ENCODE assay signal across 8 cellular contexts in the genomic region with DNA sequence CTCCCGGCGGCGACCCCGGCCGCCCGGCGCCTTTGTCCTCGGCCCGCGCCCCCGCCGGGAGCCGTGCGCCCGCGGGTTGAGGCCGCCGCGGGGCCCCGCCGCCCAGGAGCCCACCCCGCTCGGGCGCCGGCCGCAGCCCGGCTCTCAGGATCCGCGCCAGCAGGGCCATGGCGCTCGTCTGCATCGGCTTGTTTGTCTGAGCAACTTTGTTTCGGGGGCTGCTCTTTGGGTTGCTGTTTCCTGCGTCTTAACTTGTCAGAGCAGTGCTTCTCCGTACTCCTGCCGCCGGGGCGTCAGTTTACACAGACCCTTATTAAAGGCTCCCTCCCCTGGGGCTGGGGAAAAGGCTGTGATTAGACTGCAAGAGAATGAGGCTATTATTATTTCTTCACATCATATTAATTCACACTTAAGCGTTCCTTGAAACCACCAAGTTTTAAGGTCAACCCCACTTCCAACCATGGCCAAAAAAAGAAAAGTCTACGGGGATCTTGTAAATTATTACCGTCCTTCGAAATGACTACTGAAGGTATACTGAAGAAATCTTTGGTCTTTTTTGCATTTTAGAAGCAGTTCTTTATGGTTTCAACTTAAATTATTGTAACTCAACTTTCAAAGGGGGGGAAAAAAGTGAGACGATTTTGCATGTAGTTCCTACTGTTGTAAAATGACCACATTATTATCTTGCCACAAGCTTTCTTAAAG. TPM values are rescaled to one million over a fixed set of nuclear protein-coding genes. Genes with fewer than 3 reads are reported as not detected.
A peak's percentile ranks its signal among the peaks of the same experiment; 100 is the strongest.
DNase-seq lines count a peak whose midpoint lies in the region; ATAC-seq lines count a peak whose summit lies in the region.

TSS of gene CYP27C1 (minus strand) at position 198 of the 705 bp plus-strand sequence. CDS start at position 169, 29 bp downstream.

- H3K27ac ChIP-seq in CD4-positive, alpha-beta memory T cell (ENCODE audit: low read depth, low read length), result no peak within 1 kb of the TSS

- peaks cover 0 to 14% (median 7%) of the 10 kb centered on the region in 8 donors for H3K9me3 Mint-ChIP-seq in CD4-positive, alpha-beta memory T cell
- peaks cover 5 to 22% (median 10%) of the 10 kb centered on the region in 7 donors for H3K9me3 Mint-ChIP-seq in naive B cell

- CTCF ChIA-PET in CD4-positive, alpha-beta memory T cell (lab: Charles Lee; ENCODE audit: partially characterized antibody), result no interaction called here

- intact Hi-C loops in CD4-positive, alpha-beta memory T cell (cut with micrococcal nuclease), result no loop called here

- H3K36me3 Mint-ChIP-seq in CD4-positive, alpha-beta memory T cell, result peaks cover 0 to 3% of the 10 kb centered on the region in 2 donors
- H3K36me3 Mint-ChIP-seq in naive B cell, result peaks cover 2 to 22% of the 10 kb centered on the region in 2 donors

- no peaks in the 10 kb centered on the region for H3K9me3 ChIP-seq in CD4-positive, alpha-beta memory T cell (ENCODE audit: control insufficient read depth in 1 of 2, low read length in 2 of 2)
- no peaks in the 10 kb centered on the region for H3K9me3 ChIP-seq in endocrine pancreas (ENCODE audit: control insufficient read depth, low read length)

- H3K27me3 ChIP-seq in CD4-positive, alpha-beta memory T cell (ENCODE audit: insufficient read depth, low read length), result peaks cover 21% of the 10 kb centered on the region
- H3K27me3 ChIP-seq in endocrine pancreas (ENCODE audit: control insufficient read depth, insufficient read depth, low read length), result peaks cover 9% of the 10 kb centered on the region

- no peaks in the 10 kb centered on the region for H3K36me3 ChIP-seq in CD4-positive, alpha-beta memory T cell (ENCODE audit: insufficient read depth, low read length)
- H3K36me3 ChIP-seq in endocrine pancreas (ENCODE audit: control insufficient read depth, insufficient read depth, low read length), result peaks cover 3% of the 10 kb centered on the region

- no peak for DNase-seq in CD4-positive, alpha-beta memory T cell
- DNase-seq in NCI-H2227 treated with DMSO at 0.1 percent for 48 hours (lab: John Stamatoyannopoulos, UW) (peak; percentile 20), naive B cell (no peak), NCI-H146 (lab: John Stamatoyannopoulos, UW) (no peak)
- DNase-seq in stimulated activated naive CD4-positive, alpha-beta T cell treated with Interleukin-2 at 50 U/mL for 16 hours (lab: John Stamatoyannopoulos, UW), result no peak

- peaks cover 9 to 25% (median 19%) of the 10 kb centered on the region in 4 donors for H3K4me1 Mint-ChIP-seq in CD4-positive, alpha-beta memory T cell
- H3K4me1 Mint-ChIP-seq in naive B cell, result peaks cover 18 to 26% (median 22%) of the 10 kb centered on the region in 3 donors

- POLR2A ChIA-PET in CD4-positive, alpha-beta memory T cell (lab: Charles Lee; ENCODE audit: partially characterized antibody), result no interaction called here

- peak within 1 kb of the TSS; percentile 65 to 90 (median 82) for H3K4me3 Mint-ChIP-seq in CD4-positive, alpha-beta memory T cell
- peak within 1 kb of the TSS; percentile 81 to 92 (median 88) for H3K4me3 Mint-ChIP-seq in naive B cell

- peaks cover 19% of the 10 kb centered on the region for H3K4me1 ChIP-seq in CD4-positive, alpha-beta memory T cell (ENCODE audit: insufficient read depth, low read length)
- no peaks in the 10 kb centered on the region for H3K4me1 ChIP-seq in endocrine pancreas (ENCODE audit: control insufficient read depth, insufficient read depth, low read length)

- ATAC-seq in naive B cell (ENCODE audit: low read depth in 2 of 2), result peak; percentile 59 to 62
- ATAC-seq in HG02588 (IDR thresholded peaks at IDR 0.05; ENCODE audit: unreplicated experiment), result no peak
- ATAC-seq in HG02610 (IDR thresholded peaks at IDR 0.05; ENCODE audit: unreplicated experiment), result no peak

- peaks cover 41 to 45% of the 10 kb centered on the region in 2 donors for H3K27me3 Mint-ChIP-seq in CD4-positive, alpha-beta memory T cell
- peaks cover 59 to 70% (median 68%) of the 10 kb centered on the region in 3 donors for H3K27me3 Mint-ChIP-seq in naive B cell

- no peak within 1 kb of the TSS for H3K4me3 ChIP-seq in CD4-positive, alpha-beta memory T cell (ENCODE audit: low read length in 2 of 2)
- H3K4me3 ChIP-seq in endocrine pancreas (ENCODE audit: control insufficient read depth, insufficient read depth, low read length), result peak within 1 kb of the TSS; percentile 11

- H3K9ac ChIP-seq in endocrine pancreas (ENCODE audit: control insufficient read depth, insufficient read depth, low read length), result no peak within 1 kb of the TSS

- H3K27ac Mint-ChIP-seq in CD4-positive, alpha-beta memory T cell, result no peak within 1 kb of the TSS
- H3K27ac Mint-ChIP-seq in naive B cell, result peak within 1 kb of the TSS in 4 of 6 donors; percentile 18 to 91 (median 74)

RNA-seq across cellular contexts. Expression of gene CYP27C1, which starts in this region (rescaled TPM):
- not detected for total RNA-seq in CD4-positive, alpha-beta memory T cell
- polyA plus RNA-seq in CD4-positive, alpha-beta memory T cell, result not detected
- polyA plus RNA-seq in naive B cell (ENCODE audit: low read depth in 6 of 6), result not detected

Comparison
In these comparisons a context has a peak if more than half of its experiments do, and no peak if none do; other contexts are left out.
1. Peak in ATAC-seq in naive B cell; RNA of the gene not detected or under 1 TPM.
2. H3K27ac Mint-ChIP-seq: peak in naive B cell (4 of 6); none in CD4-positive, alpha-beta memory T cell (0 of 7).